1 cellular context compared by ENCODE assay signal in the genomic region with DNA sequence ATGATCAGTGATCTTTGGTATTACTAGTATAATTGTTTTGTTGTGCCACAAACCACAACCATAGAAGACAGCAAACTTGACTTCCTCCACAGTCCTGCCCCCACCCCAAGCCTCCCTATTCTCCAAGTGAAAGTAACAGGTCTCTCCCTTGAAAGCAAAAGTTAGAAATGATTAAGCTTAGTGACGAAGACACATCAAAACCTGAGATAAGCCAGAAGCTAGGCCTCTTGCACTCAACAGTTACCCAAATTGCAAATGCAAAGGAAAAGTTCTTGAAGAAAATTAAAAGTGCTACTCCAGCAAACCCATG.
TF ChIP-seq lines count a peak whose summit lies in the region.

No MANE protein-coding gene starts in this region.

TF ChIP-seq in GM12878, 131 proteins besides CTCF, POLR2A, EP300 and RAD21 (continues in another document):
- no peak for TF ChIP-seq SREBF1 (IDR thresholded peaks at IDR 0.05; ENCODE audit: low read length)
- TF ChIP-seq TCF3 (IDR thresholded peaks at IDR 0.05; ENCODE audit: borderline replicate concordance, insufficient read depth, low read depth, low read length): no peak
- no peak for TF ChIP-seq CHD1 (IDR thresholded peaks at IDR 0.05; ENCODE audit: low read depth, low read length)
- TF ChIP-seq BMI1 (IDR thresholded peaks at IDR 0.05; ENCODE audit: borderline replicate concordance): no peak
- TF ChIP-seq, protein P1, sequence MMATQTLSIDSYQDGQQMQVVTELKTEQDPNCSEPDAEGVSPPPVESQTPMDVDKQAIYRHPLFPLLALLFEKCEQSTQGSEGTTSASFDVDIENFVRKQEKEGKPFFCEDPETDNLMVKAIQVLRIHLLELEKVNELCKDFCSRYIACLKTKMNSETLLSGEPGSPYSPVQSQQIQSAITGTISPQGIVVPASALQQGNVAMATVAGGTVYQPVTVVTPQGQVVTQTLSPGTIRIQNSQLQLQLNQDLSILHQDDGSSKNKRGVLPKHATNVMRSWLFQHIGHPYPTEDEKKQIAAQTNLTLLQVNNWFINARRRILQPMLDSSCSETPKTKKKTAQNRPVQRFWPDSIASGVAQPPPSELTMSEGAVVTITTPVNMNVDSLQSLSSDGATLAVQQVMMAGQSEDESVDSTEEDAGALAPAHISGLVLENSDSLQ (IDR thresholded peaks at IDR 0.05): 0 out of 2 replicates have a peak, but pooled peaks have one; percentile 2
- TF ChIP-seq, protein P2, sequence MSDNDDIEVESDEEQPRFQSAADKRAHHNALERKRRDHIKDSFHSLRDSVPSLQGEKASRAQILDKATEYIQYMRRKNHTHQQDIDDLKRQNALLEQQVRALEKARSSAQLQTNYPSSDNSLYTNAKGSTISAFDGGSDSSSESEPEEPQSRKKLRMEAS (IDR thresholded peaks at IDR 0.05; ENCODE audit: low read depth, low read length): no peak
- TF ChIP-seq SPI1 (IDR thresholded peaks at IDR 0.05; ENCODE audit: borderline replicate concordance, insufficient read depth, low read depth, low read length): peak; percentile 39; the same call in 1 of the 2 replicates
- TF ChIP-seq SREBF2 (IDR thresholded peaks at IDR 0.05; ENCODE audit: low read length): no peak
- TF ChIP-seq KAT2A (conservative IDR thresholded peaks at IDR 0.05; ENCODE audit: control insufficient read depth, low read depth, low read length): no peak
- no peak for TF ChIP-seq ESRRA (IDR thresholded peaks at IDR 0.05; ENCODE audit: low read length)
- no peak for TF ChIP-seq NR2C2 (IDR thresholded peaks at IDR 0.05; ENCODE audit: borderline replicate concordance, control insufficient read depth, insufficient read length, low read depth)
- peak; percentile 36; the same call in 1 of the 2 replicates for TF ChIP-seq CREB1 (IDR thresholded peaks at IDR 0.05; ENCODE audit: low read depth)
- TF ChIP-seq, protein P3, sequence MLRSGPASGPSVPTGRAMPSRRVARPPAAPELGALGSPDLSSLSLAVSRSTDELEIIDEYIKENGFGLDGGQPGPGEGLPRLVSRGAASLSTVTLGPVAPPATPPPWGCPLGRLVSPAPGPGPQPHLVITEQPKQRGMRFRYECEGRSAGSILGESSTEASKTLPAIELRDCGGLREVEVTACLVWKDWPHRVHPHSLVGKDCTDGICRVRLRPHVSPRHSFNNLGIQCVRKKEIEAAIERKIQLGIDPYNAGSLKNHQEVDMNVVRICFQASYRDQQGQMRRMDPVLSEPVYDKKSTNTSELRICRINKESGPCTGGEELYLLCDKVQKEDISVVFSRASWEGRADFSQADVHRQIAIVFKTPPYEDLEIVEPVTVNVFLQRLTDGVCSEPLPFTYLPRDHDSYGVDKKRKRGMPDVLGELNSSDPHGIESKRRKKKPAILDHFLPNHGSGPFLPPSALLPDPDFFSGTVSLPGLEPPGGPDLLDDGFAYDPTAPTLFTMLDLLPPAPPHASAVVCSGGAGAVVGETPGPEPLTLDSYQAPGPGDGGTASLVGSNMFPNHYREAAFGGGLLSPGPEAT (IDR thresholded peaks at IDR 0.05; ENCODE audit: low read depth): peak; percentile 59; the same call in 1 of the 2 replicates
- no peak for TF ChIP-seq NFXL1 (IDR thresholded peaks at IDR 0.05; ENCODE audit: borderline replicate concordance)
- TF ChIP-seq EED (IDR thresholded peaks at IDR 0.05; ENCODE audit: low read depth): no peak
- TF ChIP-seq NRF1 (conservative IDR thresholded peaks at IDR 0.05; ENCODE audit: low read depth, low read length): no peak
- TF ChIP-seq PAX8 (IDR thresholded peaks at IDR 0.05): no peak
- no peak for TF ChIP-seq ZBED1 (IDR thresholded peaks at IDR 0.05; ENCODE audit: borderline replicate concordance)
- no peak for TF ChIP-seq YBX1 (IDR thresholded peaks at IDR 0.05)
- TF ChIP-seq WRNIP1 (IDR thresholded peaks at IDR 0.05; ENCODE audit: borderline replicate concordance, low read depth, low read length): no peak
- TF ChIP-seq ZNF207 (IDR thresholded peaks at IDR 0.05; ENCODE audit: borderline replicate concordance): no peak
- no peak; the same call in 1 of the 2 replicates for TF ChIP-seq BACH1 (IDR thresholded peaks at IDR 0.05; ENCODE audit: borderline replicate concordance)
- TF ChIP-seq, protein P4, sequence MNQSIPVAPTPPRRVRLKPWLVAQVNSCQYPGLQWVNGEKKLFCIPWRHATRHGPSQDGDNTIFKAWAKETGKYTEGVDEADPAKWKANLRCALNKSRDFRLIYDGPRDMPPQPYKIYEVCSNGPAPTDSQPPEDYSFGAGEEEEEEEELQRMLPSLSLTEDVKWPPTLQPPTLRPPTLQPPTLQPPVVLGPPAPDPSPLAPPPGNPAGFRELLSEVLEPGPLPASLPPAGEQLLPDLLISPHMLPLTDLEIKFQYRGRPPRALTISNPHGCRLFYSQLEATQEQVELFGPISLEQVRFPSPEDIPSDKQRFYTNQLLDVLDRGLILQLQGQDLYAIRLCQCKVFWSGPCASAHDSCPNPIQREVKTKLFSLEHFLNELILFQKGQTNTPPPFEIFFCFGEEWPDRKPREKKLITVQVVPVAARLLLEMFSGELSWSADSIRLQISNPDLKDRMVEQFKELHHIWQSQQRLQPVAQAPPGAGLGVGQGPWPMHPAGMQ (IDR thresholded peaks at IDR 0.05; ENCODE audit: borderline replicate concordance): no peak
- no peak for TF ChIP-seq SP1 (IDR thresholded peaks at IDR 0.05; ENCODE audit: low read depth, low read length)
- TF ChIP-seq, protein P5, sequence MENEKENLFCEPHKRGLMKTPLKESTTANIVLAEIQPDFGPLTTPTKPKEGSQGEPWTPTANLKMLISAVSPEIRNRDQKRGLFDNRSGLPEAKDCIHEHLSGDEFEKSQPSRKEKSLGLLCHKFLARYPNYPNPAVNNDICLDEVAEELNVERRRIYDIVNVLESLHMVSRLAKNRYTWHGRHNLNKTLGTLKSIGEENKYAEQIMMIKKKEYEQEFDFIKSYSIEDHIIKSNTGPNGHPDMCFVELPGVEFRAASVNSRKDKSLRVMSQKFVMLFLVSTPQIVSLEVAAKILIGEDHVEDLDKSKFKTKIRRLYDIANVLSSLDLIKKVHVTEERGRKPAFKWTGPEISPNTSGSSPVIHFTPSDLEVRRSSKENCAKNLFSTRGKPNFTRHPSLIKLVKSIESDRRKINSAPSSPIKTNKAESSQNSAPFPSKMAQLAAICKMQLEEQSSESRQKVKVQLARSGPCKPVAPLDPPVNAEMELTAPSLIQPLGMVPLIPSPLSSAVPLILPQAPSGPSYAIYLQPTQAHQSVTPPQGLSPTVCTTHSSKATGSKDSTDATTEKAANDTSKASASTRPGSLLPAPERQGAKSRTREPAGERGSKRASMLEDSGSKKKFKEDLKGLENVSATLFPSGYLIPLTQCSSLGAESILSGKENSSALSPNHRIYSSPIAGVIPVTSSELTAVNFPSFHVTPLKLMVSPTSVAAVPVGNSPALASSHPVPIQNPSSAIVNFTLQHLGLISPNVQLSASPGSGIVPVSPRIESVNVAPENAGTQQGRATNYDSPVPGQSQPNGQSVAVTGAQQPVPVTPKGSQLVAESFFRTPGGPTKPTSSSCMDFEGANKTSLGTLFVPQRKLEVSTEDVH (IDR thresholded peaks at IDR 0.05; ENCODE audit: low read depth, partially characterized antibody): no peak
- no peak for TF ChIP-seq SMAD1 (IDR thresholded peaks at IDR 0.05; ENCODE audit: low read depth, partially characterized antibody)
- no peak for TF ChIP-seq FOXM1 (IDR thresholded peaks at IDR 0.05; ENCODE audit: low read depth, low read length)
- no peak for TF ChIP-seq RBBP5 (conservative IDR thresholded peaks at IDR 0.05)
- peak; percentile 72 for TF ChIP-seq ATF7 (IDR thresholded peaks at IDR 0.05; ENCODE audit: low read depth)
- no peak for TF ChIP-seq DPF2 (IDR thresholded peaks at IDR 0.05)
- no peak for TF ChIP-seq ZNF384 (IDR thresholded peaks at IDR 0.05; ENCODE audit: borderline replicate concordance, low read depth, low read length)
- no peak for TF ChIP-seq RCOR1 (conservative IDR thresholded peaks at IDR 0.05; ENCODE audit: low read depth, low read length)
- TF ChIP-seq, protein P6, sequence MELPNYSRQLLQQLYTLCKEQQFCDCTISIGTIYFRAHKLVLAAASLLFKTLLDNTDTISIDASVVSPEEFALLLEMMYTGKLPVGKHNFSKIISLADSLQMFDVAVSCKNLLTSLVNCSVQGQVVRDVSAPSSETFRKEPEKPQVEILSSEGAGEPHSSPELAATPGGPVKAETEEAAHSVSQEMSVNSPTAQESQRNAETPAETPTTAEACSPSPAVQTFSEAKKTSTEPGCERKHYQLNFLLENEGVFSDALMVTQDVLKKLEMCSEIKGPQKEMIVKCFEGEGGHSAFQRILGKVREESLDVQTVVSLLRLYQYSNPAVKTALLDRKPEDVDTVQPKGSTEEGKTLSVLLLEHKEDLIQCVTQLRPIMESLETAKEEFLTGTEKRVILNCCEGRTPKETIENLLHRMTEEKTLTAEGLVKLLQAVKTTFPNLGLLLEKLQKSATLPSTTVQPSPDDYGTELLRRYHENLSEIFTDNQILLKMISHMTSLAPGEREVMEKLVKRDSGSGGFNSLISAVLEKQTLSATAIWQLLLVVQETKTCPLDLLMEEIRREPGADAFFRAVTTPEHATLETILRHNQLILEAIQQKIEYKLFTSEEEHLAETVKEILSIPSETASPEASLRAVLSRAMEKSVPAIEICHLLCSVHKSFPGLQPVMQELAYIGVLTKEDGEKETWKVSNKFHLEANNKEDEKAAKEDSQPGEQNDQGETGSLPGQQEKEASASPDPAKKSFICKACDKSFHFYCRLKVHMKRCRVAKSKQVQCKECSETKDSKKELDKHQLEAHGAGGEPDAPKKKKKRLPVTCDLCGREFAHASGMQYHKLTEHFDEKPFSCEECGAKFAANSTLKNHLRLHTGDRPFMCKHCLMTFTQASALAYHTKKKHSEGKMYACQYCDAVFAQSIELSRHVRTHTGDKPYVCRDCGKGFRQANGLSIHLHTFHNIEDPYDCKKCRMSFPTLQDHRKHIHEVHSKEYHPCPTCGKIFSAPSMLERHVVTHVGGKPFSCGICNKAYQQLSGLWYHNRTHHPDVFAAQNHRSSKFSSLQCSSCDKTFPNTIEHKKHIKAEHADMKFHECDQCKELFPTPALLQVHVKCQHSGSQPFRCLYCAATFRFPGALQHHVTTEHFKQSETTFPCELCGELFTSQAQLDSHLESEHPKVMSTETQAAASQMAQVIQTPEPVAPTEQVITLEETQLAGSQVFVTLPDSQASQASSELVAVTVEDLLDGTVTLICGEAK (IDR thresholded peaks at IDR 0.05; ENCODE audit: borderline replicate concordance): no peak
- TF ChIP-seq IKZF1 (conservative IDR thresholded peaks at IDR 0.05): peak; percentile 64
- TF ChIP-seq, protein P7, sequence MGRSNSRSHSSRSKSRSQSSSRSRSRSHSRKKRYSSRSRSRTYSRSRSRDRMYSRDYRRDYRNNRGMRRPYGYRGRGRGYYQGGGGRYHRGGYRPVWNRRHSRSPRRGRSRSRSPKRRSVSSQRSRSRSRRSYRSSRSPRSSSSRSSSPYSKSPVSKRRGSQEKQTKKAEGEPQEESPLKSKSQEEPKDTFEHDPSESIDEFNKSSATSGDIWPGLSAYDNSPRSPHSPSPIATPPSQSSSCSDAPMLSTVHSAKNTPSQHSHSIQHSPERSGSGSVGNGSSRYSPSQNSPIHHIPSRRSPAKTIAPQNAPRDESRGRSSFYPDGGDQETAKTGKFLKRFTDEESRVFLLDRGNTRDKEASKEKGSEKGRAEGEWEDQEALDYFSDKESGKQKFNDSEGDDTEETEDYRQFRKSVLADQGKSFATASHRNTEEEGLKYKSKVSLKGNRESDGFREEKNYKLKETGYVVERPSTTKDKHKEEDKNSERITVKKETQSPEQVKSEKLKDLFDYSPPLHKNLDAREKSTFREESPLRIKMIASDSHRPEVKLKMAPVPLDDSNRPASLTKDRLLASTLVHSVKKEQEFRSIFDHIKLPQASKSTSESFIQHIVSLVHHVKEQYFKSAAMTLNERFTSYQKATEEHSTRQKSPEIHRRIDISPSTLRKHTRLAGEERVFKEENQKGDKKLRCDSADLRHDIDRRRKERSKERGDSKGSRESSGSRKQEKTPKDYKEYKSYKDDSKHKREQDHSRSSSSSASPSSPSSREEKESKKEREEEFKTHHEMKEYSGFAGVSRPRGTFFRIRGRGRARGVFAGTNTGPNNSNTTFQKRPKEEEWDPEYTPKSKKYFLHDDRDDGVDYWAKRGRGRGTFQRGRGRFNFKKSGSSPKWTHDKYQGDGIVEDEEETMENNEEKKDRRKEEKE (IDR thresholded peaks at IDR 0.05): no peak
- peak; percentile 66; the same call in 1 of the 2 replicates for TF ChIP-seq CHD2 (IDR thresholded peaks at IDR 0.05; ENCODE audit: borderline replicate concordance, low read depth, low read length)
- TF ChIP-seq, protein P8, sequence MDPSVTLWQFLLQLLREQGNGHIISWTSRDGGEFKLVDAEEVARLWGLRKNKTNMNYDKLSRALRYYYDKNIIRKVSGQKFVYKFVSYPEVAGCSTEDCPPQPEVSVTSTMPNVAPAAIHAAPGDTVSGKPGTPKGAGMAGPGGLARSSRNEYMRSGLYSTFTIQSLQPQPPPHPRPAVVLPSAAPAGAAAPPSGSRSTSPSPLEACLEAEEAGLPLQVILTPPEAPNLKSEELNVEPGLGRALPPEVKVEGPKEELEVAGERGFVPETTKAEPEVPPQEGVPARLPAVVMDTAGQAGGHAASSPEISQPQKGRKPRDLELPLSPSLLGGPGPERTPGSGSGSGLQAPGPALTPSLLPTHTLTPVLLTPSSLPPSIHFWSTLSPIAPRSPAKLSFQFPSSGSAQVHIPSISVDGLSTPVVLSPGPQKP (IDR thresholded peaks at IDR 0.05; ENCODE audit: low read depth, low read length): no peak
- no peak for TF ChIP-seq EZH2 (IDR thresholded peaks at IDR 0.05; ENCODE audit: borderline replicate concordance, control insufficient read depth, low read depth, low read length)
- TF ChIP-seq, protein P9, sequence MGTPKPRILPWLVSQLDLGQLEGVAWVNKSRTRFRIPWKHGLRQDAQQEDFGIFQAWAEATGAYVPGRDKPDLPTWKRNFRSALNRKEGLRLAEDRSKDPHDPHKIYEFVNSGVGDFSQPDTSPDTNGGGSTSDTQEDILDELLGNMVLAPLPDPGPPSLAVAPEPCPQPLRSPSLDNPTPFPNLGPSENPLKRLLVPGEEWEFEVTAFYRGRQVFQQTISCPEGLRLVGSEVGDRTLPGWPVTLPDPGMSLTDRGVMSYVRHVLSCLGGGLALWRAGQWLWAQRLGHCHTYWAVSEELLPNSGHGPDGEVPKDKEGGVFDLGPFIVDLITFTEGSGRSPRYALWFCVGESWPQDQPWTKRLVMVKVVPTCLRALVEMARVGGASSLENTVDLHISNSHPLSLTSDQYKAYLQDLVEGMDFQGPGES (IDR thresholded peaks at IDR 0.05): no peak
- TF ChIP-seq, protein P10, sequence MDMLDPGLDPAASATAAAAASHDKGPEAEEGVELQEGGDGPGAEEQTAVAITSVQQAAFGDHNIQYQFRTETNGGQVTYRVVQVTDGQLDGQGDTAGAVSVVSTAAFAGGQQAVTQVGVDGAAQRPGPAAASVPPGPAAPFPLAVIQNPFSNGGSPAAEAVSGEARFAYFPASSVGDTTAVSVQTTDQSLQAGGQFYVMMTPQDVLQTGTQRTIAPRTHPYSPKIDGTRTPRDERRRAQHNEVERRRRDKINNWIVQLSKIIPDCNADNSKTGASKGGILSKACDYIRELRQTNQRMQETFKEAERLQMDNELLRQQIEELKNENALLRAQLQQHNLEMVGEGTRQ (IDR thresholded peaks at IDR 0.05; ENCODE audit: borderline replicate concordance, low read depth, low read length): no peak
- 0 out of 2 replicates have a peak, but pooled peaks have one; percentile 24 for TF ChIP-seq NBN (IDR thresholded peaks at IDR 0.05)
- no peak for TF ChIP-seq HDAC6 (IDR thresholded peaks at IDR 0.05; ENCODE audit: unreplicated experiment)
- TF ChIP-seq CREM (IDR thresholded peaks at IDR 0.05; ENCODE audit: low read depth): peak; percentile 45; the same call in 1 of the 2 replicates
